Comparison of ENCODE assay signal across 1 cellular context in genomic region chr11:34342008-34342533, GRCh38.
TF ChIP-seq lines count a peak whose summit lies in the region.

No MANE protein-coding gene starts in this region.

TF ChIP-seq in GM23338, 12 proteins besides CTCF, POLR2A, EP300 and RAD21 (continued from another document):
- TF ChIP-seq ZNF462 (CRISPR knock-in tag; IDR thresholded peaks at IDR 0.05) (no peak), NANOG (IDR thresholded peaks at IDR 0.05; ENCODE audit: borderline replicate concordance) (no peak), JUNB (IDR thresholded peaks at IDR 0.05; ENCODE audit: unreplicated experiment) (no peak), POLR2AphosphoS5 (IDR thresholded peaks at IDR 0.05; ENCODE audit: low read depth) (no peak), ZNF114 (CRISPR knock-in tag; IDR thresholded peaks at IDR 0.05) (no peak), CREB1 (CRISPR knock-in tag; IDR thresholded peaks at IDR 0.05; ENCODE audit: low read depth) (no peak), REST (IDR thresholded peaks at IDR 0.05; ENCODE audit: unreplicated experiment) (no peak), EZH2phosphoT487 (IDR thresholded peaks at IDR 0.05; ENCODE audit: unreplicated experiment) (no peak), ZNF331 (CRISPR knock-in tag; IDR thresholded peaks at IDR 0.05; ENCODE audit: low read depth) (no peak), EZH2 (IDR thresholded peaks at IDR 0.05; ENCODE audit: low read depth, unreplicated experiment) (no peak), ETS1 (IDR thresholded peaks at IDR 0.05) (no peak)
